ENCODE assay signal across 13 cellular contexts in the genomic region with DNA sequence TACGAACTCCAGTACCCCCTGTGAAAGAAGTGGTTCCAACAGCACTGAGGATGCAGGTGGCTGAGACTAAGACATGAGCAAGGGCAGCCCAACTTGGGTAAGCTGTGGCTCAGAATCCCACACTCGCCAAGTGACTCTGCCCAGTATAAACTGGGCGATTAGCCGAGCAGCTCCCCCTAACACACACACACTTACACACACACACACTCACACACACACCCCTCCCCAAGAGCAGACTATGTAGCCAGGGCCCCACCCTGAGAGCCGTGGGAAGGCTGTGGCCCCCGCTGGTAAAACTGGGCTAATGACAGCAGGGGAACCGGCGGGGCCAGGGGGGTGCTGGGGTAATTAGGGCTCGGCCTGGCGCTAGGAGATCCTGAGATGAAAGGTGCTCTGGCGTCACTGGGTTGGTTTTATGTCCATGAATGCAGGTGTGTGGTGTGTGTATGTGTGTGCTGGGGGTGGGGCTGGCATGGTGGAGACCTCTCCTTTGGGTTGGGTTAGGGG. TPM values are rescaled to one million over a fixed set of nuclear protein-coding genes. Genes with fewer than 3 reads are reported as not detected.
A peak's percentile ranks its signal among the peaks of the same experiment; 100 is the strongest.
DNase-seq lines count a peak whose midpoint lies in the region; ATAC-seq, FAIRE-seq and TF ChIP-seq lines count a peak whose summit lies in the region.
"Had no signal": no experiment of that assay in that cellular context is flagged by ENCODE, and none has a peak within 500 bp of the region (broad histone marks: within the 10 kb centered on the region; RNA-seq: fewer than 3 reads in every experiment).

No MANE protein-coding gene starts in this region.

- 80% methylated on average over 11 of the region's 11 CpGs; no CpG with 5 or more reads in 1 of the 2 experiments for WGBS in H1 (ENCODE audit: extremely low coverage in 1 of 2, insufficient coverage in 1 of 2, insufficient read length in 1 of 2, insufficient replicate concordance in 2 of 2, low coverage in 1 of 2, low lambda C conversion rate in 2 of 2, missing lambda C conversion rate in 1 of 2), 2 experiments
- 63% methylated on average over 11 of the region's 11 CpGs for WGBS in prostate gland

- H2BK15ac ChIP-seq in H1 (ENCODE audit: low read length), result 0 out of 2 replicates have a peak overlapping the region, but pooled peaks have one; percentile 5

- H4K8ac ChIP-seq in H1 (ENCODE audit: extremely low read depth, insufficient read depth, low read length), result no peak overlapping the region; the same call in 1 of the 2 replicates

- no peak overlapping the region for H2BK120ac ChIP-seq in H1 (replicated peaks; ENCODE audit: low read depth, low read length)

- no peak overlapping the region for H3K4ac ChIP-seq in H1 (replicated peaks; ENCODE audit: insufficient read length, low read depth, low read length)

- peaks cover 6% of the 10 kb centered on the region; the same call in 1 of the 2 replicates for H3K23me2 ChIP-seq in H1 (ENCODE audit: low read depth, low read length)

- CTCF ChIA-PET in H1 (lab: Charles Lee; ENCODE audit: partially characterized antibody), result interaction anchor here (0.6 to 38.4 kb wide), 7 partner anchors 9 to 103 kb away, joined by 3 to 876 read pairs (median 24); partner anchors contain the start of gene MED24

- no peak for TF ChIP-seq CTCF in OCI-LY3 (IDR thresholded peaks at IDR 0.05; ENCODE audit: low read depth, low read length)
- no peak for TF ChIP-seq CTCF in H1 (IDR thresholded peaks at IDR 0.05; ENCODE audit: control extremely low read depth in 1 of 3, insufficient read depth in 1 of 3, low read depth in 1 of 3, low read length in 3 of 3)
- no peak for TF ChIP-seq CTCF in prostate gland (IDR thresholded peaks at IDR 0.05)
- TF ChIP-seq CTCF in osteoblast (IDR thresholded peaks at IDR 0.05; ENCODE audit: extremely low read depth, low read depth, low read length), result no peak

- peak overlapping the region; percentile 85 for H3K4me3 ChIP-seq in OCI-LY3 (ENCODE audit: low read length)
- H3K4me3 ChIP-seq in H1 (ENCODE audit: extremely low read depth in 1 of 4, insufficient read depth in 2 of 4, low read depth in 3 of 4, low read length in 4 of 4), result peak overlapping the region in 3 of 4 experiments; percentile 48 to 78 (median 55); a peak in 4 of 8 replicates
- H3K4me3 ChIP-seq in prostate gland, result no peak overlapping the region
- no peak overlapping the region for H3K4me3 ChIP-seq in osteoblast (ENCODE audit: insufficient read depth, low read length)

- peak overlapping the region; percentile 68; the same call in 1 of the 2 replicates for H2BK12ac ChIP-seq in H1 (ENCODE audit: low read depth, low read length)

- H3K9me3 ChIP-seq in OCI-LY3 (ENCODE audit: insufficient read depth, low read length) (no peaks in the 10 kb centered on the region), H1 (ENCODE audit: insufficient read depth in 2 of 2, low read depth in 1 of 2, low read length in 1 of 2) (no peaks in the 10 kb centered on the region), prostate gland (no peaks in the 10 kb centered on the region), osteoblast (ENCODE audit: low read depth, low read length) (no peaks in the 10 kb centered on the region)
- H3K9me3 ChIP-seq: HAP-1, heart left ventricle, SJSA1 had no signal

- no peaks in the 10 kb centered on the region for H3K36me3 ChIP-seq in OCI-LY3 (replicated peaks; ENCODE audit: low read depth, low read length)
- no peaks in the 10 kb centered on the region for H3K36me3 ChIP-seq in H1 (ENCODE audit: control insufficient read depth in 2 of 4, insufficient read depth in 4 of 4, low read length in 3 of 4)
- no peaks in the 10 kb centered on the region for H3K36me3 ChIP-seq in prostate gland
- no peaks in the 10 kb centered on the region for H3K36me3 ChIP-seq in osteoblast (ENCODE audit: insufficient read depth, low read length)
- H3K36me3 ChIP-seq: HAP-1, heart left ventricle, SJSA1 had no signal

- H3K23ac ChIP-seq in H1 (ENCODE audit: insufficient read length), result no peak overlapping the region

- 0 out of 2 replicates have a peak, but pooled peaks cover 2% of the 10 kb centered on the region for H3K79me2 ChIP-seq in OCI-LY3 (ENCODE audit: low read length)
- no peaks in the 10 kb centered on the region for H3K79me2 ChIP-seq in H1 (ENCODE audit: control insufficient read depth in 1 of 2, insufficient read depth in 2 of 2, low read length in 2 of 2)
- H3K79me2 ChIP-seq in osteoblast (ENCODE audit: insufficient read depth, low read length), result peaks cover 21% of the 10 kb centered on the region

- no peak overlapping the region for H3K18ac ChIP-seq in H1 (ENCODE audit: extremely low read depth, low read length)

- intact Hi-C loops in posterior vena cava (cut with DNase I), result loop anchor here in 1 of 2 donors (10.0 kb wide), 1 partner anchor 53 kb away; no protein-coding TSS in a partner anchor
- intact Hi-C loops in prostate gland (cut with DNase I), result loop anchor here (5.0 kb wide), 3 partner anchors 36 to 106 kb away; no protein-coding TSS in a partner anchor

- H3K9ac ChIP-seq in OCI-LY3 (ENCODE audit: low read length), result peak overlapping the region; percentile 63
- H3K9ac ChIP-seq in H1 (replicated peaks in 1 of 4; ENCODE audit: extremely low read depth in 1 of 4, low read depth in 3 of 4, low read length in 3 of 4), result peak overlapping the region in 1 of 4 experiments; percentile 8; a peak in 1 of 7 replicates

- 0 out of 2 replicates have a peak overlapping the region, but pooled peaks have one; percentile 87 for H2BK5ac ChIP-seq in H1 (ENCODE audit: low read depth, low read length)

- DNase-seq in NCI-H1417 (lab: John Stamatoyannopoulos, UW) (peak in 2 of 3 experiments; percentile 34 to 44), NCI-H1417 treated with DMSO at 0.1 percent for 48 hours (lab: John Stamatoyannopoulos, UW) (no peak), H1 (ENCODE audit: low read depth in 1 of 2, low spot score in 2 of 2) (no peak), posterior vena cava (ENCODE audit: low spot score) (peak; percentile 53), prostate gland (ENCODE audit: low spot score) (no peak), osteoblast (ENCODE audit: insufficient read length, low spot score, missing footprints) (no peak)
- DNase-seq: cortex of kidney had no signal

- no peak overlapping the region for H3K27ac ChIP-seq in OCI-LY3 (ENCODE audit: low read length)
- H3K27ac ChIP-seq in H1 (ENCODE audit: low read depth, low read length), result no peak overlapping the region
- no peak overlapping the region for H3K27ac ChIP-seq in prostate gland
- H3K27ac ChIP-seq in osteoblast (ENCODE audit: low read depth, low read length), result no peak overlapping the region
- H3K27ac ChIP-seq: 22Rv1, SJSA1 had no signal

- H3K27me3 ChIP-seq in OCI-LY3 (ENCODE audit: low read depth, low read length), result peaks cover 22% of the 10 kb centered on the region
- H3K27me3 ChIP-seq in H1 (replicated peaks in 1 of 4; ENCODE audit: control insufficient read depth in 3 of 4, extremely low read depth in 1 of 4, insufficient read depth in 3 of 4, low read length in 3 of 4), result peaks cover 0 to 15% (median 10%) of the 10 kb centered on the region in 4 experiments; a peak in 6 of 7 replicates
- no peaks in the 10 kb centered on the region for H3K27me3 ChIP-seq in prostate gland (replicated peaks; ENCODE audit: insufficient read depth)
- peaks cover 5% of the 10 kb centered on the region for H3K27me3 ChIP-seq in osteoblast (ENCODE audit: insufficient read depth, low read length)
- H3K27me3 ChIP-seq: heart left ventricle, SJSA1 had no signal

- no peak overlapping the region for H3K14ac ChIP-seq in H1 (ENCODE audit: insufficient read length)

- TF ChIP-seq EP300 in H1 (IDR thresholded peaks at IDR 0.05; ENCODE audit: borderline replicate concordance in 1 of 2, low read depth in 2 of 2, low read length in 2 of 2), result no peak

- TF ChIP-seq RAD21 in H1 (IDR thresholded peaks at IDR 0.05 in 1 of 2, conservative IDR thresholded peaks at IDR 0.05 in 1 of 2; ENCODE audit: low read depth in 2 of 2, low read length in 2 of 2), result no peak

- no peak for ATAC-seq in GM18519 (IDR thresholded peaks at IDR 0.05; ENCODE audit: low FRiP score, unreplicated experiment)
- ATAC-seq: heart left ventricle had no signal

- H3K4me2 ChIP-seq in OCI-LY3 (ENCODE audit: low read length) (peak overlapping the region; percentile 97), H1 (ENCODE audit: insufficient read depth in 1 of 2, low read depth in 2 of 2, low read length in 2 of 2) (peak overlapping the region; percentile 75 to 83; a peak in 2 of 4 replicates), osteoblast (ENCODE audit: insufficient read depth, low read length) (no peak overlapping the region)

- no peak overlapping the region for H4K91ac ChIP-seq in H1 (replicated peaks; ENCODE audit: insufficient read length, low read length)

- TF ChIP-seq POLR2A in H1 (IDR thresholded peaks at IDR 0.05; ENCODE audit: control extremely low read depth in 1 of 2, low read depth in 2 of 2, low read length in 2 of 2) (no peak), prostate gland (IDR thresholded peaks at IDR 0.05) (no peak)

- 0 out of 2 replicates have a peak, but pooled peaks cover 3% of the 10 kb centered on the region for H3K79me1 ChIP-seq in H1 (ENCODE audit: low read depth, low read length)

- POLR2A ChIA-PET in H1 (lab: Charles Lee; ENCODE audit: partially characterized antibody), result interaction anchor here (1.0 to 4.4 kb wide), 6 partner anchors 13 to 79 kb away, joined by 3 to 64 read pairs (median 3); partner anchors contain the start of gene CASC3

- 0 out of 2 replicates have a peak overlapping the region, but pooled peaks have one; percentile 1 for H2BK20ac ChIP-seq in H1 (ENCODE audit: low read length)

- no peak overlapping the region for H4K5ac ChIP-seq in H1 (ENCODE audit: insufficient read length, low read depth, low read length)

- no peak for FAIRE-seq in H1 (lab: Jason Lieb, UNC)

- peaks cover 20% of the 10 kb centered on the region for H3K4me1 ChIP-seq in OCI-LY3 (ENCODE audit: low read length)
- peaks cover 21 to 46% (median 31%) of the 10 kb centered on the region in 4 experiments for H3K4me1 ChIP-seq in H1 (replicated peaks in 1 of 4; ENCODE audit: control insufficient read depth in 3 of 4, insufficient read depth in 4 of 4, low read length in 3 of 4)
- H3K4me1 ChIP-seq in prostate gland (replicated peaks), result no peaks in the 10 kb centered on the region
- peaks cover 39% of the 10 kb centered on the region for H3K4me1 ChIP-seq in osteoblast (ENCODE audit: insufficient read depth, low read length)

- H4K20me1 ChIP-seq in OCI-LY3 (ENCODE audit: insufficient read depth, low read length), result no peaks in the 10 kb centered on the region
- H4K20me1 ChIP-seq in H1 (replicated peaks in 1 of 2; ENCODE audit: control insufficient read depth in 1 of 2, insufficient read depth in 2 of 2, low read length in 2 of 2), result peaks cover 0 to 9% of the 10 kb centered on the region in 2 experiments
- H4K20me1 ChIP-seq in osteoblast (ENCODE audit: insufficient read depth, low read length), result peaks cover 11% of the 10 kb centered on the region

- H2AK5ac ChIP-seq in H1 (ENCODE audit: low read depth, low read length), result 0 out of 2 replicates have a peak overlapping the region, but pooled peaks have one; percentile 25

- no peak overlapping the region for H2AFZ ChIP-seq in OCI-LY3 (ENCODE audit: low read depth, low read length)
- H2AFZ ChIP-seq in H1 (ENCODE audit: low read length), result no peak overlapping the region
- no peak overlapping the region for H2AFZ ChIP-seq in osteoblast (ENCODE audit: low read length)

- no peak overlapping the region for H3K56ac ChIP-seq in H1 (replicated peaks; ENCODE audit: insufficient read length, low read depth, low read length)

RNA-seq across cellular contexts. Expression of gene THRA, which starts 1.2 kb away (rescaled TPM):
- total RNA-seq in H1 (2021; fragmentation: NEBNext Ultra II Directional; extraction: Animal tissue kit (Norgen Biotek cat#: 25700)), result 10.2 and 11.8 TPM in 2 replicates
- 6.4 and 8.2 TPM in 2 replicates for polyA plus RNA-seq in H1 (2011; rRNA removed)
- 7.4 TPM for polyA plus RNA-seq in H1 (2011; cell fraction: cytosol; rRNA removed)
- polyA plus RNA-seq in H1 (2011; cell fraction: nucleus; rRNA removed), result 13.1 TPM
- 7.9 to 11.1 TPM (median 10.1 TPM) in 4 replicates for polyA plus RNA-seq in H1 (2012, experiment 1 of 2)
- polyA plus RNA-seq in H1 (2012, experiment 2 of 2), result 7.6 TPM
- polyA plus RNA-seq in H1 (2013, experiment 1 of 2), result 5.0 TPM
- polyA plus RNA-seq in H1 (2013, experiment 2 of 2), result 4.5 TPM
- polyA minus RNA-seq in H1 (2011; rRNA and poly(A)+ RNA removed), result 8.4 and 11.6 TPM in 2 replicates
- 6.2 TPM for polyA minus RNA-seq in H1 (2011; cell fraction: cytosol; rRNA and poly(A)+ RNA removed)
- 4.3 TPM for polyA minus RNA-seq in H1 (2011; cell fraction: nucleus; rRNA and poly(A)+ RNA removed)
- total RNA-seq in posterior vena cava, result 10 to 100 TPM; 50.8 to 65.8 TPM
- 10 to 100 TPM; 35.2 to 79.8 TPM for total RNA-seq in prostate gland
- total RNA-seq in osteoblast, result 30.6 and 33.3 TPM in 2 replicates

RNA-seq across cellular contexts. Expression of gene MED24, which starts 7.4 kb away (rescaled TPM):
- total RNA-seq in H1 (2021; fragmentation: NEBNext Ultra II Directional; extraction: Animal tissue kit (Norgen Biotek cat#: 25700)), result 81.7 and 90.6 TPM in 2 replicates
- polyA plus RNA-seq in H1 (2011; rRNA removed), result 92.7 and 120 TPM in 2 replicates
- polyA plus RNA-seq in H1 (2011; cell fraction: cytosol; rRNA removed), result 91.0 TPM
- polyA plus RNA-seq in H1 (2011; cell fraction: nucleus; rRNA removed), result 355 TPM
- polyA plus RNA-seq in H1 (2012, experiment 1 of 2), result 73.6 to 99.4 TPM (median 93.5 TPM) in 4 replicates
- 83.6 TPM for polyA plus RNA-seq in H1 (2012, experiment 2 of 2)
- 42.8 TPM for polyA plus RNA-seq in H1 (2013, experiment 1 of 2)
- polyA plus RNA-seq in H1 (2013, experiment 2 of 2), result 41.6 TPM
- polyA minus RNA-seq in H1 (2011; rRNA and poly(A)+ RNA removed), result 126 and 205 TPM in 2 replicates
- polyA minus RNA-seq in H1 (2011; cell fraction: cytosol; rRNA and poly(A)+ RNA removed), result 93.1 TPM
- polyA minus RNA-seq in H1 (2011; cell fraction: nucleus; rRNA and poly(A)+ RNA removed), result 141 TPM
- total RNA-seq in posterior vena cava (10 to 100 TPM; 46.2 to 53.2 TPM), prostate gland (100 to 1,000 TPM in 1 of 2 donors, 10 to 100 TPM in 1; 55.2 to 167 TPM), osteoblast (33.6 and 36.6 TPM in 2 replicates)

RNA-seq across cellular contexts. Expression of gene NR1D1, which starts 38.8 kb away (rescaled TPM):
- 4.3 and 4.6 TPM in 2 replicates for total RNA-seq in H1 (2021; fragmentation: NEBNext Ultra II Directional; extraction: Animal tissue kit (Norgen Biotek cat#: 25700))
- polyA plus RNA-seq in H1 (2011; rRNA removed), result 1.5 and 3.4 TPM in 2 replicates
- 0.79 TPM for polyA plus RNA-seq in H1 (2011; cell fraction: cytosol; rRNA removed)
- 4.7 TPM for polyA plus RNA-seq in H1 (2011; cell fraction: nucleus; rRNA removed)
- polyA plus RNA-seq in H1 (2012, experiment 1 of 2), result 5.4 to 7.1 TPM (median 6.1 TPM) in 4 replicates
- 6.5 TPM for polyA plus RNA-seq in H1 (2012, experiment 2 of 2)
- 3.1 TPM for polyA plus RNA-seq in H1 (2013, experiment 1 of 2)
- polyA plus RNA-seq in H1 (2013, experiment 2 of 2), result 3.0 TPM
- polyA minus RNA-seq in H1 (2011; rRNA and poly(A)+ RNA removed), result 1.4 and 2.9 TPM in 2 replicates
- 2.5 TPM for polyA minus RNA-seq in H1 (2011; cell fraction: cytosol; rRNA and poly(A)+ RNA removed)
- polyA minus RNA-seq in H1 (2011; cell fraction: nucleus; rRNA and poly(A)+ RNA removed), result 2.7 TPM
- total RNA-seq in posterior vena cava (10 to 100 TPM; 20.2 to 24.2 TPM), prostate gland (10 to 100 TPM; 10.7 to 35.2 TPM), osteoblast (5.1 and 7.1 TPM in 2 replicates)

RNA-seq across cellular contexts. Expression of gene CSF3, which starts 46.3 kb away (rescaled TPM):
- not detected in 2 replicates for total RNA-seq in H1 (2021; fragmentation: NEBNext Ultra II Directional; extraction: Animal tissue kit (Norgen Biotek cat#: 25700))
- 0.03 TPM in 1 of 2 replicates, not detected in the other for polyA plus RNA-seq in H1 (2011; rRNA removed)
- polyA plus RNA-seq in H1 (2011; cell fraction: cytosol; rRNA removed), result 0.06 TPM
- polyA plus RNA-seq in H1 (2011; cell fraction: nucleus; rRNA removed), result not detected
- not detected in 4 replicates for polyA plus RNA-seq in H1 (2012, experiment 1 of 2)
- polyA plus RNA-seq in H1 (2012, experiment 2 of 2), result not detected
- polyA plus RNA-seq in H1 (2013, experiment 1 of 2), result not detected
- polyA plus RNA-seq in H1 (2013, experiment 2 of 2), result not detected
- not detected in 2 replicates for polyA minus RNA-seq in H1 (2011; rRNA and poly(A)+ RNA removed)
- not detected for polyA minus RNA-seq in H1 (2011; cell fraction: cytosol; rRNA and poly(A)+ RNA removed)
- not detected for polyA minus RNA-seq in H1 (2011; cell fraction: nucleus; rRNA and poly(A)+ RNA removed)
- 10 to 100 TPM in 1 of 2 donors, under 1 TPM in 1; 0.69 to 15.3 TPM for total RNA-seq in posterior vena cava
- 1 to 10 TPM in 1 of 2 donors, under 1 TPM in 1; 0.41 to 2.2 TPM for total RNA-seq in prostate gland
- total RNA-seq in osteoblast, result not detected in 2 replicates
- total RNA-seq: SJSA1 had no signal

Comparison
In these comparisons a context has a peak if more than half of its experiments do, and no peak if none do; other contexts are left out.
1. DNase-seq: peak in NCI-H1417 (2 of 3) and posterior vena cava (single experiment); none in NCI-H1417 treated with DMSO at 0.1 percent for 48 hours (single experiment), H1 (0 of 2), prostate gland (single experiment) and osteoblast (single experiment).
2. H3K4me3 ChIP-seq: peak in OCI-LY3 (single experiment) and H1 (3 of 4); none in prostate gland (0 of 2) and osteoblast (single experiment).